In the genomic region with DNA sequence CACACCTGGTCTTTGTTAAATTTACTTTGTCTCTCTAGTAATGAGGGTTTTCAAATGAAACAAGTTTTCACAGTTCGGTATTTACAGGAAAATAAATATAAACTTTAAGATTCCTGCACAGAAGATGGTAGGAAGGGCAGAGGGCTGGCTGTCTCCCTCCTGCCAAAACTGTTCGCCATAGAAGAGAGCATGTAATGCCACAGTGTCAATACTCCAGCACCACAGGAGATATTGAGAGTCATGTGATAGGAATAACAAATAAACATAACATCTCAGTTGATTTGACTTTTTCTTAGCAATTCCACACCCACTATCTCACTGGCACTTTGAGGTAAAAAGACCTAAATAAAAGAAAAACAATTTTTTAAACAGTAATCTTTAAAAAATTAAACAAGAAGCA, we compare ENCODE assay signal across 11 cellular contexts.
DNase-seq lines count a peak whose midpoint lies in the region; ATAC-seq and TF ChIP-seq lines count a peak whose summit lies in the region.
"Had no signal": no experiment of that assay in that cellular context is flagged by ENCODE, and none has a peak within 500 bp of the region (broad histone marks: within the 10 kb centered on the region; RNA-seq: fewer than 3 reads in every experiment).

No MANE protein-coding gene starts in this region.

- peaks cover 40% of the 10 kb centered on the region for H3K4me1 ChIP-seq in osteoblast (ENCODE audit: insufficient read depth, low read length)
- peaks cover 39% of the 10 kb centered on the region for H3K4me1 ChIP-seq in foreskin keratinocyte

- H3K27me3 Mint-ChIP-seq in CD4-positive, alpha-beta T cell: no peaks in the 10 kb centered on the region
- H3K27me3 Mint-ChIP-seq in MCF 10A (ENCODE audit: insufficient read depth, unreplicated experiment): no peaks in the 10 kb centered on the region

- H3K4me2 ChIP-seq in osteoblast (ENCODE audit: insufficient read depth, low read length): no peak overlapping the region

- peak overlapping the region; percentile 8 for H3K4me3 Mint-ChIP-seq in CD4-positive, alpha-beta T cell
- no peak overlapping the region for H3K4me3 Mint-ChIP-seq in MCF 10A (ENCODE audit: unreplicated experiment)

- CTCF ChIA-PET in CD4-positive, alpha-beta T cell (lab: Charles Lee): interaction anchor here (5.1 kb wide), 1 partner anchor 111 kb away, joined by 20 read pairs; no protein-coding TSS in a partner anchor
- CTCF ChIA-PET in MCF 10A (lab: Yijun Ruan, JAX): interaction anchor here (0.7 to 2.8 kb wide), 2 partner anchors 11 to 68 kb away, joined by 3 to 16 read pairs; no protein-coding TSS in a partner anchor

- no peaks in the 10 kb centered on the region for H3K9me3 Mint-ChIP-seq in CD4-positive, alpha-beta T cell
- no peaks in the 10 kb centered on the region for H3K9me3 Mint-ChIP-seq in MCF 10A (ENCODE audit: unreplicated experiment)

- intact Hi-C loops in CD4-positive, alpha-beta T cell (cut with DNase I, micrococcal nuclease): no loop called here
- intact Hi-C loops in MCF 10A (cut with micrococcal nuclease): no loop called here

- no peaks in the 10 kb centered on the region for H3K36me3 ChIP-seq in osteoblast (ENCODE audit: insufficient read depth, low read length)

- H3K79me2 ChIP-seq in osteoblast (ENCODE audit: insufficient read depth, low read length): peaks cover 36% of the 10 kb centered on the region

- H3K4me3 ChIP-seq in osteoblast (ENCODE audit: insufficient read depth, low read length): no peak overlapping the region

- H3K27ac ChIP-seq in CD4-positive, alpha-beta T cell (ENCODE audit: low read depth, low read length): no peak overlapping the region
- peak overlapping the region; percentile 69 for H3K27ac ChIP-seq in osteoblast (ENCODE audit: low read depth, low read length)
- H3K27ac ChIP-seq in foreskin keratinocyte: no peak overlapping the region

- TF ChIP-seq CTCF in CD4-positive, alpha-beta T cell (IDR thresholded peaks at IDR 0.05): no peak
- TF ChIP-seq CTCF in MCF 10A (IDR thresholded peaks at IDR 0.05; ENCODE audit: unreplicated experiment): no peak
- TF ChIP-seq CTCF in osteoblast (IDR thresholded peaks at IDR 0.05; ENCODE audit: extremely low read depth, low read depth, low read length): no peak
- TF ChIP-seq CTCF in foreskin keratinocyte (conservative IDR thresholded peaks at IDR 0.05): no peak

- no peak for ATAC-seq in CD4-positive, alpha-beta T cell (ENCODE audit: poor library complexity)
- ATAC-seq in foreskin keratinocyte: no peak
- no peak for ATAC-seq in HG03280 (IDR thresholded peaks at IDR 0.05; ENCODE audit: unreplicated experiment)

- DNase-seq in CD4-positive, alpha-beta T cell: no peak
- DNase-seq in M059J (ENCODE audit: low read depth): peak; percentile 25
- no peak for DNase-seq in MCF 10A (ENCODE audit: unreplicated experiment)
- no peak for DNase-seq in osteoblast (ENCODE audit: insufficient read length, low spot score, missing footprints)
- DNase-seq in foreskin keratinocyte: no peak
- DNase-seq in NCI-H2227 treated with DMSO at 0.1 percent for 48 hours (lab: John Stamatoyannopoulos, UW): no peak
- DNase-seq in NCI-H2171 treated with DMSO at 0.1 percent for 48 hours (lab: John Stamatoyannopoulos, UW): no peak
- DNase-seq: activated gamma-delta T cell treated with Interleukin-2 at 50 U/mL for 16 hours; NCI-H82; stimulated activated CD4-positive, alpha-beta T cell treated with anti-CD3 and anti-CD28 coated beads, Interleukin-2, amount 100 ng/mL, for 48 hours had no signal

- POLR2A ChIA-PET in CD4-positive, alpha-beta T cell (lab: Charles Lee): interaction anchor here (1.3 kb wide), 1 partner anchor 101 kb away, joined by 4 read pairs; the partner anchor contains the start of gene MRTFA
- POLR2A ChIA-PET in MCF 10A (lab: Yijun Ruan, JAX): interaction anchor here (0.7 to 4.1 kb wide), 8 partner anchors 11 to 126 kb away, joined by 3 to 27 read pairs (median 12); no protein-coding TSS in a partner anchor

- H3K4me1 Mint-ChIP-seq in CD4-positive, alpha-beta T cell (ENCODE audit: low read depth): peaks cover 62% of the 10 kb centered on the region
- peaks cover 42% of the 10 kb centered on the region for H3K4me1 Mint-ChIP-seq in MCF 10A (ENCODE audit: insufficient read depth, unreplicated experiment)

- no peaks in the 10 kb centered on the region for H3K9me3 ChIP-seq in CD4-positive, alpha-beta T cell (ENCODE audit: control insufficient read depth, low read length)
- H3K9me3 ChIP-seq in osteoblast (ENCODE audit: low read depth, low read length): no peaks in the 10 kb centered on the region

- no peak overlapping the region for H2AFZ ChIP-seq in osteoblast (ENCODE audit: low read length)

- peaks cover 3% of the 10 kb centered on the region for H4K20me1 ChIP-seq in osteoblast (ENCODE audit: insufficient read depth, low read length)

- no TSS peak for BruUV-seq in MCF 10A (replicated peaks; lab: Mats Ljungman, UMichigan)

- H3K36me3 Mint-ChIP-seq in CD4-positive, alpha-beta T cell (ENCODE audit: low read depth): no peaks in the 10 kb centered on the region
- peaks cover 4% of the 10 kb centered on the region for H3K36me3 Mint-ChIP-seq in MCF 10A (ENCODE audit: insufficient read depth, unreplicated experiment)

- peak overlapping the region; percentile 88 for H3K27ac Mint-ChIP-seq in CD4-positive, alpha-beta T cell
- H3K27ac Mint-ChIP-seq in MCF 10A (ENCODE audit: low read depth, unreplicated experiment): peak overlapping the region; percentile 24

- H3K27me3 ChIP-seq in CD4-positive, alpha-beta T cell (ENCODE audit: control insufficient read depth, insufficient read depth, low read length): no peaks in the 10 kb centered on the region
- H3K27me3 ChIP-seq in osteoblast (ENCODE audit: insufficient read depth, low read length) (no peaks in the 10 kb centered on the region), foreskin keratinocyte (no peaks in the 10 kb centered on the region)
